In the genomic region with DNA sequence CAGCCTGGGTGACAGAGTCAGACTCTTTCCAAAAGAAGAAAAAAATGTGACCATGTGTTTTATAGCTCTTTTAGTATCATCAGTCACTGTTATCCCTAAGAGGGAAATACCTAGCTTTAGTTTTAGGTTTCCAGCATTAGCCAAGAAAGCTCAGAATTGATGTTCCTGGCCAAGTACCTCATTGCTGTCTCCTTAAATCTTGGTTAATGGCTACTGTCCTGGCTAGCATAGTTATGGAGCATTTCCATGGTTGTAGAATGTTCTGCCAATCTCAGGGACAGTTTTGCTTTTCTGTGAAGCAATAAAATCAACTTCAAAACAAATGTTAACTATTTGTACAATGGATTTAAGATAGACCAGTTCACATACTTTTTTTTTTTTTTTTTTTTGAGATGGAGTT, we compare ENCODE assay signal across 9 cellular contexts.
"Had no signal": no experiment of that assay in that cellular context is flagged by ENCODE, and none has a peak within 500 bp of the region (broad histone marks: within the 10 kb centered on the region; RNA-seq: fewer than 3 reads in every experiment).

No MANE protein-coding gene starts in this region.

- ATAC-seq: GM23338, HCT116 had no signal

- H3K27ac ChIP-seq: GM23248 had no signal

- DNase-seq: GM23248, GOT3, H7, H9, HCEC 1CT, HFFc6 had no signal

- H3K4me1 ChIP-seq: HAP-1 had no signal

- H3K4me3 ChIP-seq: GM23248, GM23338, HAP-1 had no signal

- H3K9me3 ChIP-seq: HAP-1 had no signal
